Comparison of ENCODE assay signal across 16 cellular contexts in the genomic region with DNA sequence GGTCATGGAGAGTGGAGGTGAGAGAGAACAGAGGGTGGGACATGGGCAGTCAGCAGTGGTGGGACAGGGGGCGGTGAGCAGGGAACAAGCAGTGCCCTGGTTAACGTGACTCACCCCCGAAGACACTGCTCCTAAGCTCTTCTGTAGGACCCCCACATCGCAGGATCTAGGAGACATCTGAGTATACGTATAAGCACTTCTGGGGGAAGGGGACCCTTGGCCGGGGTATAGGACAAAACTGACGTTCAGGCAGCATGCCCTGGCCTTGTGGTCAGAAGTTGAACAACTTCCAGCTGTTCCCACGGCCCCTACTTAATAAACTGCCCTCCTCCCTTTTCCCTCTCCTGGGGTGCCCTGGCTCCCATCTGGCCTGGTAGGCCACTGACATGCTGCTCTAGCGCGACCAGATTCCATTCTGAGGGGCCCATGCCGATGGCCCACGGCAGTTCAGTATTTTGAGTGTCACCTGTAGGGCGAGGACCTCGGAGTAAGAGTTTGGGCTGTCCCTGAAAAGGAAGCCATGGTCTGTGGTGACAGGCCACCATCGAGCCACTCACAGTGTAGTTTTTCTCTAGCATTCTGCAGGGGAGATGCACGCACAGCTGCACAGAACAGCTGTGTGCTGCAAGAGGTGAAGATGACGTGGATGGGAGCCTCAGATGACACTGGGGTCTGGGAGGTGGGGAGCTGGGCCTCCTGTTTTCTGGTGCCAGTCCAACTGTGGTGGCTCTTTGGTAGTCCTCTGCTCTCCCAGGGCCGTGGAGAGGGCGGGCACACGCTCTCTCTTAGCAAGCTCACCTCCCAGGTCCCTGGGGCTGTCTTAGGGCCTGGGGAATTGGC. TPM values are rescaled to one million over a fixed set of nuclear protein-coding genes. Genes with fewer than 3 reads are reported as not detected.
A peak's percentile ranks its signal among the peaks of the same experiment; 100 is the strongest.
DNase-seq lines count a peak whose midpoint lies in the region; ATAC-seq and TF ChIP-seq lines count a peak whose summit lies in the region.
"Had no signal": no experiment of that assay in that cellular context is flagged by ENCODE, and none has a peak within 500 bp of the region (broad histone marks: within the 10 kb centered on the region; RNA-seq: fewer than 3 reads in every experiment).

No MANE protein-coding gene starts in this region.

- ATAC-seq in stimulated activated effector memory CD8-positive, alpha-beta T cell treated with anti-CD3 and anti-CD28 coated beads, Interleukin-12 subunit alpha, Interleukin-12 subunit beta, amount 100 ng/mL, for 72 hours: peak; percentile 16
- ATAC-seq in HG02763 (IDR thresholded peaks at IDR 0.05; ENCODE audit: unreplicated experiment) (no peak), mucosa of descending colon (no peak), HG03135 (IDR thresholded peaks at IDR 0.05; ENCODE audit: unreplicated experiment) (no peak)
- ATAC-seq: A549; CD8-positive, alpha-beta T cell had no signal

- H3K27ac Mint-ChIP-seq in nephron progenitor cell: peak overlapping the region; percentile 59
- peak overlapping the region; percentile 40 for H3K27ac Mint-ChIP-seq in stimulated activated effector memory CD8-positive, alpha-beta T cell treated with anti-CD3 and anti-CD28 coated beads, Interleukin-12 subunit alpha, Interleukin-12 subunit beta, amount 100 ng/mL, for 72 hours
- H3K27ac Mint-ChIP-seq: CD8-positive, alpha-beta T cell; H9 had no signal

- H3K36me3 Mint-ChIP-seq in nephron progenitor cell (ENCODE audit: low read depth): peaks cover 12% of the 10 kb centered on the region
- no peaks in the 10 kb centered on the region for H3K36me3 Mint-ChIP-seq in stimulated activated effector memory CD8-positive, alpha-beta T cell treated with anti-CD3 and anti-CD28 coated beads, Interleukin-12 subunit alpha, Interleukin-12 subunit beta, amount 100 ng/mL, for 72 hours
- H3K36me3 Mint-ChIP-seq: CD8-positive, alpha-beta T cell had no signal

- H3K36me3 ChIP-seq in BLaER1 (peaks cover 27% of the 10 kb centered on the region), SJCRH30 (no peaks in the 10 kb centered on the region), mucosa of descending colon (ENCODE audit: low read depth) (no peaks in the 10 kb centered on the region)

- H3K4me3 ChIP-seq in BLaER1 (no peak overlapping the region), SJCRH30 (no peak overlapping the region; the same call in 1 of the 2 replicates), mucosa of descending colon (no peak overlapping the region)
- H3K4me3 ChIP-seq: A549 had no signal

- H3K4me1 ChIP-seq in BLaER1 (peaks cover 66% of the 10 kb centered on the region), SJCRH30 (peaks cover 22% of the 10 kb centered on the region), mucosa of descending colon (ENCODE audit: low read depth) (no peaks in the 10 kb centered on the region)

- H3K27ac ChIP-seq in BLaER1: peak overlapping the region; percentile 72
- peak overlapping the region; percentile 87 for H3K27ac ChIP-seq in SJCRH30
- H3K27ac ChIP-seq: 22Rv1, A549 had no signal

- no peaks in the 10 kb centered on the region for H3K27me3 ChIP-seq in BLaER1
- H3K27me3 ChIP-seq in SJCRH30: no peaks in the 10 kb centered on the region

- H3K4me3 Mint-ChIP-seq in nephron progenitor cell: no peak overlapping the region
- H3K4me3 Mint-ChIP-seq in stimulated activated effector memory CD8-positive, alpha-beta T cell treated with anti-CD3 and anti-CD28 coated beads, Interleukin-12 subunit alpha, Interleukin-12 subunit beta, amount 100 ng/mL, for 72 hours: no peak overlapping the region
- H3K4me3 Mint-ChIP-seq: CD8-positive, alpha-beta T cell; H9 had no signal

- H3K9me3 ChIP-seq in BLaER1 (peaks cover 12% of the 10 kb centered on the region), SJCRH30 (replicated peaks) (no peaks in the 10 kb centered on the region), mucosa of descending colon (no peaks in the 10 kb centered on the region)
- H3K9me3 ChIP-seq: A549 had no signal

- no peak overlapping the region for H3K9ac ChIP-seq in BLaER1

- peak overlapping the region; percentile 72 for H3K4me2 ChIP-seq in BLaER1
- H3K4me2 ChIP-seq: A549 had no signal

- H3K4me1 Mint-ChIP-seq in nephron progenitor cell: no peaks in the 10 kb centered on the region
- H3K4me1 Mint-ChIP-seq in stimulated activated effector memory CD8-positive, alpha-beta T cell treated with anti-CD3 and anti-CD28 coated beads, Interleukin-12 subunit alpha, Interleukin-12 subunit beta, amount 100 ng/mL, for 72 hours: no peaks in the 10 kb centered on the region

- H3K27me3 Mint-ChIP-seq in nephron progenitor cell (ENCODE audit: low read depth, poor library complexity): peaks cover 3% of the 10 kb centered on the region

- peaks cover 7% of the 10 kb centered on the region; the same call in 1 of the 2 replicates for H4K20me1 ChIP-seq in BLaER1

- intact Hi-C loops in mucosa of descending colon (cut with DNase I, micrococcal nuclease): no loop called here

- H3K9me3 Mint-ChIP-seq in nephron progenitor cell: no peaks in the 10 kb centered on the region
- H3K9me3 Mint-ChIP-seq in stimulated activated effector memory CD8-positive, alpha-beta T cell treated with anti-CD3 and anti-CD28 coated beads, Interleukin-12 subunit alpha, Interleukin-12 subunit beta, amount 100 ng/mL, for 72 hours: no peaks in the 10 kb centered on the region
- H3K9me3 Mint-ChIP-seq: CD8-positive, alpha-beta T cell; H9 had no signal

- TF ChIP-seq CTCF in nephron progenitor cell (IDR thresholded peaks at IDR 0.05) (no peak), mucosa of descending colon (IDR thresholded peaks at IDR 0.05) (no peak)

- DNase-seq in SJCRH30 (peak; percentile 75 to 82), nephron progenitor cell (no peak), mucosa of descending colon (no peak)
- no peak for DNase-seq in stimulated activated effector memory CD8-positive, alpha-beta T cell treated with anti-CD3 and anti-CD28 coated beads, Interleukin-12 subunit alpha, Interleukin-12 subunit beta, amount 100 ng/mL, for 72 hours (ENCODE audit: low spot score in 2 of 2)
- DNase-seq: AML-193; CD8-positive, alpha-beta T cell; DMS 273 treated with DMSO at 0.1 percent for 48 hours; DMS53; DND-41; EL; H9 had no signal

RNA-seq across cellular contexts. Expression of gene PPP1R3G, which starts 38.4 kb away (rescaled TPM):
- 0.71 and 1.0 TPM in 2 replicates for total RNA-seq in SJCRH30 (2014; rRNA removed; shearing (Covaris generic))
- 1 to 10 TPM in 1 of 3 donors, under 1 TPM in 2; 0.46 to 2.8 (median 0.55) TPM for total RNA-seq in mucosa of descending colon
- total RNA-seq: CD8-positive, alpha-beta T cell; H9 had no signal

Comparison
In these comparisons a context has a peak if more than half of its experiments do, and no peak if none do; other contexts are left out.
1. DNase-seq: peak in SJCRH30 (2 of 2); none in nephron progenitor cell (single experiment), stimulated activated effector memory CD8-positive, alpha-beta T cell treated with anti-CD3 and anti-CD28 coated beads, Interleukin-12 subunit alpha, Interleukin-12 subunit beta, amount 100 ng/mL, for 72 hours (0 of 2) and mucosa of descending colon (0 of 3).